In the genomic region with DNA sequence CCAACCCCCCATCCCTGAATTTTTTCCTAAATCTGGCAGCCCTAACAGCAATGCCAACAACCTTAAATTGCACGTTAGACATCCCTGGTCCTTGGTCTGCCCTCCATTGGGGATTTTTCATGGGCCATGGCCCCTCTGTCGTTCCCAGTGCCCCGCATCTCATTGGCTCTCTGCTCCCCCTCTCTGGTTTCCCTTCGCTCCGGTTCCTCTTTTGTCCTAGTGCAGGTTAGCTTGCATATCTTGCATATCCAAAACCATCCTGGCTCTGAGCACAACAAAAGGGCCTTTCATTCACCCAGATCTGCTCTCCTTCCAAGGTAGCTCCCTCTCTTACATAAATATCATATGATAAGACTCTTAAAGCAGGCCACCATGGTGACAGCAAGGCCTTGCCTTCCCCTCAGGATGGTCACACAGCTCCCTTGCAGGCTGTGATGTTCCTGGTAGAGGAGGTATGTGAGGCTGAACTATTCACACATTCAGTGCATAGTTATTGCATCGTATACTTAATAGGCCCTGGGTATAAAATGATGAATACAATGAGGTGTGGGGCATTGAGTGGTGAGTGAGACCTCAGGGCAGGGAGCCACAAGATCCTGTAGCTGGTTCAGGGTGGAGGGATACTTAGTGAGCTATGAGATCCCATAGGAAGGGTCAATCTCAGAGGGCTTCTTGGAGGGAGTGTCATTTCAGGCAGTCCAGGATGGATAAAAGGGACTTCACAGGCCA, we compare ENCODE assay signal across 15 cellular contexts.
"Had no signal": no experiment of that assay in that cellular context is flagged by ENCODE, and none has a peak within 500 bp of the region (broad histone marks: within the 10 kb centered on the region; RNA-seq: fewer than 3 reads in every experiment).

No MANE protein-coding gene starts in this region.

- H3K4me3 Mint-ChIP-seq: activated CD8-positive, alpha-beta T cell treated with anti-CD3 and anti-CD28 coated beads for 36 hours; activated T-helper 17 cell treated with anti-CD3 and anti-CD28 coated beads, Interleukin-2, amount 50 U/mL, for 72 hours; neural progenitor cell had no signal

- H3K9me3 ChIP-seq: left ventricle myocardium inferior, ovary, tibial nerve had no signal

- H3K36me3 Mint-ChIP-seq: neural progenitor cell had no signal

- H3K4me1 ChIP-seq: neural progenitor cell had no signal

- H3K27ac ChIP-seq: coronary artery, left ventricle myocardium inferior, neural progenitor cell, ovary, tibial nerve, VCaP had no signal

- H3K9me3 Mint-ChIP-seq: activated CD8-positive, alpha-beta T cell treated with anti-CD3 and anti-CD28 coated beads for 36 hours; activated T-helper 17 cell treated with anti-CD3 and anti-CD28 coated beads, Interleukin-2, amount 50 U/mL, for 72 hours; neural progenitor cell had no signal

- ATAC-seq: activated CD8-positive, alpha-beta T cell treated with anti-CD3 and anti-CD28 coated beads for 36 hours; activated T-helper 17 cell treated with anti-CD3 and anti-CD28 coated beads, Interleukin-2, amount 50 U/mL, for 72 hours had no signal

- H3K4me3 ChIP-seq: coronary artery, left ventricle myocardium inferior, neural progenitor cell, ovary, tibial nerve had no signal

- H3K36me3 ChIP-seq: left ventricle myocardium inferior, neural progenitor cell, ovary, tibial nerve had no signal

- H3K27me3 Mint-ChIP-seq: activated T-helper 17 cell treated with anti-CD3 and anti-CD28 coated beads, Interleukin-2, amount 50 U/mL, for 72 hours had no signal

- H3K27me3 ChIP-seq: neural progenitor cell, ovary, tibial nerve had no signal

- DNase-seq: activated CD4-positive, alpha-beta T cell treated with anti-CD3 and anti-CD28 coated beads for 4 hours; activated CD8-positive, alpha-beta T cell treated with anti-CD3 and anti-CD28 coated beads for 36 hours; activated naive CD4-positive, alpha-beta T cell treated with anti-CD3 and anti-CD28 coated beads, Interleukin-2, amount 50 U/mL, for 16 hours; effector CD8-positive, alpha-beta T cell; left ventricle myocardium inferior; mesendoderm; ovary; retina; stimulated activated CD4-positive, alpha-beta T cell treated with anti-CD3 and anti-CD28 coated beads, Interleukin-4, amount 100 ng/mL, for 4 hours; T1000 had no signal

- H3K27ac Mint-ChIP-seq: activated CD8-positive, alpha-beta T cell treated with anti-CD3 and anti-CD28 coated beads for 36 hours; activated T-helper 17 cell treated with anti-CD3 and anti-CD28 coated beads, Interleukin-2, amount 50 U/mL, for 72 hours; neural progenitor cell had no signal
